ENCODE assay signal across 1 cellular context in the genomic region with DNA sequence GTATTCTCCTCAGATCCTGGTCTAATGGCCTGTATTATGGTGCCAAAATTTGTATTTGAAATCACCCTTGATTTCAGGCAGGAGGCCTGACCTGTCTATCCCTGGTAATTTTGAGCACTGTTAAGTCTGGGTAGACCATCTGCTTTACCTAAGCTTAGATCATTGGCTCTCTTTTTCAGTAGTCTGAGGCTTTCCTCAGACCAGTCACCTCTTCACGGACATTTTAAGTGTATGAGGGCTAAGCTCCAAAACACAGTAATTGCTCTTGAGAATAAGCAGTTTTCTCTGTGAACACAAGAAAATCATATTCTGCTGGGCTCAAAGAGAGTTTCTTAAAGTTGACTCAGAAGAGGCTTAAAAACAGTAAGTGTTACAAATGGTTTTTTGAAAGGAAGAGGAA.
TF ChIP-seq lines count a peak whose summit lies in the region.

No MANE protein-coding gene starts in this region.

TF ChIP-seq in IMR-90, 13 proteins besides CTCF, POLR2A, EP300 and RAD21 (continued from another document):
- TF ChIP-seq CEBPB (IDR thresholded peaks at IDR 0.05; ENCODE audit: low read depth, low read length) (no peak), NFE2L2 (IDR thresholded peaks at IDR 0.05; ENCODE audit: low read depth, low read length) (no peak), CHD1 (IDR thresholded peaks at IDR 0.05; ENCODE audit: low read depth, low read length) (no peak), MXI1 (IDR thresholded peaks at IDR 0.05; ENCODE audit: borderline replicate concordance, low read depth, low read length) (no peak), ELK1 (IDR thresholded peaks at IDR 0.05; ENCODE audit: borderline replicate concordance, low read depth, low read length) (no peak), MAFK (IDR thresholded peaks at IDR 0.05; ENCODE audit: low read depth, low read length) (no peak), BHLHE40 (IDR thresholded peaks at IDR 0.05; ENCODE audit: low read depth, low read length) (no peak), RCOR1 (IDR thresholded peaks at IDR 0.05; ENCODE audit: insufficient replicate concordance, low read length) (no peak), RFX5 (IDR thresholded peaks at IDR 0.05; ENCODE audit: low read depth, low read length) (no peak), SMC3 (IDR thresholded peaks at IDR 0.05; ENCODE audit: low read depth, low read length) (no peak), MAZ (IDR thresholded peaks at IDR 0.05; ENCODE audit: borderline replicate concordance, low read depth, low read length) (no peak)
